Comparison of ENCODE assay signal across 2 cellular contexts in the genomic region with DNA sequence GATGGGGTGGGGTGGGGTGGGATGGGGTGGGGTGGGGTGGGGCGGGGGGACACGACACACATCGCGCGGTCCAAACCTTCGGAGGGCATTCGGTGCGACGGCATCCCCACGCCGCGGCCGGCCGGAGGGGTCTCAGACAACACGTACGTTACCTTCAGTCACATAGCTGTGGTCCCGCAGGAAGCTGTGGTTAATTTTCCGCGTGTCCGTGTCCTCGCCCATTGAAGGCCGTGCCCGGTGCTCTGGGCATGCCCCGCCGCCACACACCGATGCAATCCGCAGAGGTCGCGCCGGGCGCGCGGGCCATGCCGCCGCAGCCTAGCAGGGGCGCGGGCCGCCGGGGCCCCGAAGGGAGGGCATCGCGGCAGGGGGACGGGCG.
TF ChIP-seq lines count a peak whose summit lies in the region.

No MANE protein-coding gene starts in this region.

TF ChIP-seq in K562, 482 proteins besides CTCF, POLR2A, EP300 and RAD21:
- TF ChIP-seq HDAC1 (IDR thresholded peaks at IDR 0.05) (no peak), ILK (tag; IDR thresholded peaks at IDR 0.05; ENCODE audit: borderline replicate concordance, low read depth) (no peak), HNRNPK (IDR thresholded peaks at IDR 0.05; ENCODE audit: low read depth, low read length, poor library complexity, severe bottlenecking) (peak; percentile 41), OTX1 (CRISPR knock-in tag; IDR thresholded peaks at IDR 0.05) (no peak), NRF1 (conservative IDR thresholded peaks at IDR 0.05 in 1 of 2, IDR thresholded peaks at IDR 0.05 in 1 of 2) (no peak), ZFX (CRISPR knock-in tag; IDR thresholded peaks at IDR 0.05) (no peak), PCBP1 (IDR thresholded peaks at IDR 0.05; ENCODE audit: low read depth, low read length, poor library complexity, severe bottlenecking) (peak; percentile 63)
- TF ChIP-seq, protein P1, sequence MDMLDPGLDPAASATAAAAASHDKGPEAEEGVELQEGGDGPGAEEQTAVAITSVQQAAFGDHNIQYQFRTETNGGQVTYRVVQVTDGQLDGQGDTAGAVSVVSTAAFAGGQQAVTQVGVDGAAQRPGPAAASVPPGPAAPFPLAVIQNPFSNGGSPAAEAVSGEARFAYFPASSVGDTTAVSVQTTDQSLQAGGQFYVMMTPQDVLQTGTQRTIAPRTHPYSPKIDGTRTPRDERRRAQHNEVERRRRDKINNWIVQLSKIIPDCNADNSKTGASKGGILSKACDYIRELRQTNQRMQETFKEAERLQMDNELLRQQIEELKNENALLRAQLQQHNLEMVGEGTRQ (CRISPR knock-in tag; IDR thresholded peaks at IDR 0.05) = no peak
- TF ChIP-seq, protein P2, sequence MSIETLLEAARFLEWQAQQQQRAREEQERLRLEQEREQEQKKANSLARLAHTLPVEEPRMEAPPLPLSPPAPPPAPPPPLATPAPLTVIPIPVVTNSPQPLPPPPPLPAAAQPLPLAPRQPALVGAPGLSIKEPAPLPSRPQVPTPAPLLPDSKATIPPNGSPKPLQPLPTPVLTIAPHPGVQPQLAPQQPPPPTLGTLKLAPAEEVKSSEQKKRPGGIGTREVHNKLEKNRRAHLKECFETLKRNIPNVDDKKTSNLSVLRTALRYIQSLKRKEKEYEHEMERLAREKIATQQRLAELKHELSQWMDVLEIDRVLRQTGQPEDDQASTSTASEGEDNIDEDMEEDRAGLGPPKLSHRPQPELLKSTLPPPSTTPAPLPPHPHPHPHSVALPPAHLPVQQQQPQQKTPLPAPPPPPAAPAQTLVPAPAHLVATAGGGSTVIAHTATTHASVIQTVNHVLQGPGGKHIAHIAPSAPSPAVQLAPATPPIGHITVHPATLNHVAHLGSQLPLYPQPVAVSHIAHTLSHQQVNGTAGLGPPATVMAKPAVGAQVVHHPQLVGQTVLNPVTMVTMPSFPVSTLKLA (conservative IDR thresholded peaks at IDR 0.05) = no peak

TF ChIP-seq in HepG2, 621 proteins besides CTCF, POLR2A, EP300 and RAD21:
- TF ChIP-seq HNRNPK (IDR thresholded peaks at IDR 0.05; ENCODE audit: low read depth, low read length, poor library complexity, severe bottlenecking) (peak; percentile 75), PCBP1 (IDR thresholded peaks at IDR 0.05; ENCODE audit: borderline replicate concordance, low read depth, low read length) (0 out of 2 replicates have a peak, but pooled peaks have one; percentile 29), ZNF496 (CRISPR knock-in tag; IDR thresholded peaks at IDR 0.05; ENCODE audit: insufficient replicate concordance) (no peak)
- TF ChIP-seq, protein P3, sequence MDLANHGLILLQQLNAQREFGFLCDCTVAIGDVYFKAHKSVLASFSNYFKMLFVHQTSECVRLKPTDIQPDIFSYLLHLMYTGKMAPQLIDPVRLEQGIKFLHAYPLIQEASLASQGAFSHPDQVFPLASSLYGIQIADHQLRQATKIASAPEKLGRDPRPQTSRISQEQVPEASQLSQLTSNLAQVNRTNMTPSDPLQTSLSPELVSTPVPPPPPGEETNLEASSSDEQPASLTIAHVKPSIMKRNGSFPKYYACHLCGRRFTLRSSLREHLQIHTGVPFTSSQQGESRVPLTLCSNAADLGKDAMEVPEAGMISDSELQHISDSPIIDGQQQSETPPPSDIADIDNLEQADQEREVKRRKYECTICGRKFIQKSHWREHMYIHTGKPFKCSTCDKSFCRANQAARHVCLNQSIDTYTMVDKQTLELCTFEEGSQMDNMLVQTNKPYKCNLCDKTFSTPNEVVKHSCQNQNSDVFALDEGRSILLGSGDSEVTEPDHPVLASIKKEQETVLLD (CRISPR knock-in tag; IDR thresholded peaks at IDR 0.05; ENCODE audit: low read depth) = no peak
